Comparison of ENCODE assay signal across 12 cellular contexts in the genomic region with DNA sequence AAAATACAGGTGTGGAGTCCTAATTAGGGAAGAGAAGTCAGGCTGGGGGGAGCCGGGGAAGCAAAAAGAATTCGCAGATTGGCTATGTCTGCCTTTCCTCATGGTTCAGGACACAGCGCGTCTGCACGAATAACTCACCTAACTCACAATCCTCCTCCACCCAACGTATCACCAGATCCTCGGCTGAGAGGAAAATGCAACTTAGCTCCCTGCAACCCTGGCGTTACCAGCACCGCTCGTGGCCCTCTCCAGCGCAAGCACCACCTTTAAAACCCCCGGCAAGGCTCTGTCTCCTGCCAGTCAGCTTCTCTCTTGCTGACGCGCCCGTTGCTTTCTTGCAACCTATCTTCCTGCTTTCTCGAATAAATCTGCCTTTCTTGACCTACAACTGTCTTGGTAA. TPM values are rescaled to one million over a fixed set of nuclear protein-coding genes. Genes with fewer than 3 reads are reported as not detected.
A peak's percentile ranks its signal among the peaks of the same experiment; 100 is the strongest.
DNase-seq lines count a peak whose midpoint lies in the region; ATAC-seq and TF ChIP-seq lines count a peak whose summit lies in the region.
"Had no signal": no experiment of that assay in that cellular context is flagged by ENCODE, and none has a peak within 500 bp of the region (broad histone marks: within the 10 kb centered on the region; RNA-seq: fewer than 3 reads in every experiment).

No MANE protein-coding gene starts in this region.

- DNase-seq in ecto neural progenitor cell (ENCODE audit: low spot score): peak; percentile 39
- DNase-seq in neural crest cell (ENCODE audit: low read depth, low spot score): no peak
- DNase-seq in sciatic nerve (ENCODE audit: low spot score): peak; percentile 25
- DNase-seq in prostate gland (ENCODE audit: low spot score): no peak
- DNase-seq in NCI-H1436 (lab: John Stamatoyannopoulos, UW): no peak
- DNase-seq: CD4-positive, alpha-beta memory T cell; DMS79 had no signal

- intact Hi-C loops in sciatic nerve (cut with DNase I) (no loop called here), prostate gland (cut with DNase I) (no loop called here)

- H3K4me1 ChIP-seq in HEK293 (ENCODE audit: control insufficient read depth, insufficient read depth, low read length): no peaks in the 10 kb centered on the region
- H3K4me1 ChIP-seq in prostate gland (replicated peaks): no peaks in the 10 kb centered on the region

- no peak overlapping the region for H3K27ac ChIP-seq in HEK293 (ENCODE audit: extremely low read depth, low read depth, low read length)
- H3K27ac ChIP-seq in prostate gland: no peak overlapping the region
- H3K27ac ChIP-seq: C4-2B had no signal

- H3K4me3 ChIP-seq in HEK293 (ENCODE audit: low read depth, low read length): no peak overlapping the region
- no peak overlapping the region for H3K4me3 ChIP-seq in prostate gland
- H3K4me3 ChIP-seq: GM12878 had no signal

- no peak for TF ChIP-seq CTCF in HEK293 (tag by site-specific recombination; IDR thresholded peaks at IDR 0.05)
- no peak for TF ChIP-seq CTCF in neural crest cell (conservative IDR thresholded peaks at IDR 0.05)
- TF ChIP-seq CTCF in prostate gland (IDR thresholded peaks at IDR 0.05): no peak

- CTCF ChIA-PET in HEK293 (lab: Yijun Ruan, JAX): no interaction called here

- H3K27me3 Mint-ChIP-seq in neural crest cell (ENCODE audit: low read depth): no peaks in the 10 kb centered on the region
- H3K27me3 Mint-ChIP-seq: B cell; CD4-positive, alpha-beta memory T cell had no signal

- H3K9me3 ChIP-seq in HEK293 (ENCODE audit: control insufficient read depth, insufficient read depth, low read depth, low read length): no peaks in the 10 kb centered on the region
- no peaks in the 10 kb centered on the region for H3K9me3 ChIP-seq in prostate gland

- no peak for ATAC-seq in sciatic nerve
- no peak for ATAC-seq in HG03378 (IDR thresholded peaks at IDR 0.05; ENCODE audit: unreplicated experiment)
- ATAC-seq: GM12878 had no signal

- H3K36me3 ChIP-seq in HEK293 (ENCODE audit: control insufficient read depth in 2 of 2, insufficient read depth in 1 of 2, low read length in 2 of 2) (peaks cover 0 to 6% of the 10 kb centered on the region in 2 experiments; a peak in 1 of 3 replicates), prostate gland (no peaks in the 10 kb centered on the region)

- POLR2A ChIA-PET in HEK293 (lab: Yijun Ruan, JAX): no interaction called here

- H3K4me1 Mint-ChIP-seq in neural crest cell: peaks cover 19% of the 10 kb centered on the region
- H3K4me1 Mint-ChIP-seq: B cell had no signal

- no peak for TF ChIP-seq POLR2A in prostate gland (IDR thresholded peaks at IDR 0.05)

- H3K36me3 Mint-ChIP-seq in neural crest cell (ENCODE audit: low read depth): peaks cover 20% of the 10 kb centered on the region

- H3K27ac Mint-ChIP-seq in neural crest cell (ENCODE audit: unreplicated experiment): peak overlapping the region; percentile 73
- H3K27ac Mint-ChIP-seq: B cell had no signal

- 92% methylated on average over 16 of the region's 16 CpGs for WGBS in prostate gland

- H3K9me3 Mint-ChIP-seq in neural crest cell: no peaks in the 10 kb centered on the region
- H3K9me3 Mint-ChIP-seq: CD4-positive, alpha-beta memory T cell had no signal

- no peaks in the 10 kb centered on the region for H3K27me3 ChIP-seq in prostate gland (replicated peaks; ENCODE audit: insufficient read depth)

- no peak overlapping the region for H3K4me3 Mint-ChIP-seq in neural crest cell
- H3K4me3 Mint-ChIP-seq: B cell; CD4-positive, alpha-beta memory T cell had no signal

TF ChIP-seq in HEK293, 187 proteins besides CTCF, POLR2A, EP300 and RAD21:
- TF ChIP-seq ELK4 (IDR thresholded peaks at IDR 0.05; ENCODE audit: borderline replicate concordance, low read depth, low read length) (no peak), SETDB1 (IDR thresholded peaks at IDR 0.05; ENCODE audit: insufficient read length, low read length) (peak; percentile 15)

RNA-seq across cellular contexts. Expression of gene METRNL, which starts 49.8 kb away (rescaled TPM):
- total RNA-seq in neural crest cell (14.7 and 18.2 TPM in 2 replicates), sciatic nerve (131 TPM), prostate gland (10 to 100 TPM; 22.4 to 59.4 TPM)

Comparison
In these comparisons a context has a peak if more than half of its experiments do, and no peak if none do; other contexts are left out.
1. DNase-seq: peak in ecto neural progenitor cell (single experiment) and sciatic nerve (single experiment); none in neural crest cell (single experiment), prostate gland (single experiment) and NCI-H1436 (single experiment).